10 cellular contexts compared by ENCODE assay signal in the genomic region with DNA sequence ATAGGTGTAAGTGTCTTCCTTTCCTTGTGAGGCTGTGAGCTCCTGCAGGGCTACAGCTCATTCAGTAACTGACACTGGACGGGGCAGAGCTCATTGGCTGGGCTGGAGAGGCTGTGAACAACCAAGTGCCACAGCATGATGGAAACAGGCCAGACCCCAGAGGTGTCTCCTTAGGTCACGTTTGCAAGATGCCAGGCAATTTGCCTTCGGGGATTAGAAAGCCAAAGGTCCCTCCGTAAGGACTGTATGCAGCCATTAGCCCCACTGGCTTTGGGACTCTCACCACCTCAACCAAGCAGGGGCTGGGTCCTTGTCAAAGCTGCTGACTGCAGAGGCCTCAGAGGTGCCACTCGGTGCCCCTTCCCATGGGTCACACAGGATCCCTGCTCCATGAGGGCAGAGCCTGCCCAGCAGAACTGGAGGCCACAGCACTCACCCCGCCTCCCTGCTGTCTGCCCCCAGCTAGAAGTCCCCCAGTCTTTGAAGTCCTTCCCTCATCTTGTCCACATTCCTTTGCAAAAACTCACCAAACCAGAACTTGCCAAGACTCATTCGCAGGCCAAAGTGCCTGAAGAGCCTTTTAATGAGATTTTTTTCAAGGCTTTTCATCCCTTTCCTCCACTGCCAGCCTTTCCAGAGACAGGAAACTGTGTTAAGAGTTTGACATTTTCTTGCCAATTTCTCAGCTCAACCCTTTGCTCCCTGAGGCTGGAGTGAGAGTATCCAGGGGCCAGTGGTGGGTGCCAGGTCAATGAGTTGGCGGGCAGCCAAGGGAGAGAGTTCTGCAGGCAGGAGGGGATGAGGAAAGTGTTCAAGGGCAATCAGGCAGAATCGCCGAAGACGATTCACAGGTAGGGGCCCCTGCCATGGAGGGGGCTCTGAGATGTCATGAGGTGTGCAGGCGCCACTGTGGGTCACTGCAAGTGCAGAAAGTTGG. TPM values are rescaled to one million over a fixed set of nuclear protein-coding genes. Genes with fewer than 3 reads are reported as not detected.
DNase-seq lines count a peak whose midpoint lies in the region; ATAC-seq and TF ChIP-seq lines count a peak whose summit lies in the region.
"Had no signal": no experiment of that assay in that cellular context is flagged by ENCODE, and none has a peak within 500 bp of the region (broad histone marks: within the 10 kb centered on the region; RNA-seq: fewer than 3 reads in every experiment).

No MANE protein-coding gene starts in this region.

- H3K9me3 ChIP-seq in mesenchymal stem cell (ENCODE audit: control insufficient read depth, low read length), result no peaks in the 10 kb centered on the region
- H3K9me3 ChIP-seq in CD8-positive, alpha-beta T cell (ENCODE audit: low read length), result no peaks in the 10 kb centered on the region

- H3K27ac Mint-ChIP-seq in endothelial cell (ENCODE audit: unreplicated experiment), result peak overlapping the region; percentile 64
- no peak overlapping the region for H3K27ac Mint-ChIP-seq in CD8-positive, alpha-beta T cell
- H3K27ac Mint-ChIP-seq: activated naive CD8-positive, alpha-beta T cell treated with anti-CD3 and anti-CD28 coated beads, Interleukin-2, amount 10 ng/mL, durations not matched to agents 7 days and 5 days; natural killer cell had no signal

- H2BK15ac ChIP-seq in mesenchymal stem cell (ENCODE audit: low read depth, poor library complexity, severe bottlenecking), result no peak overlapping the region

- no peaks in the 10 kb centered on the region for H3K27me3 ChIP-seq in mesenchymal stem cell (ENCODE audit: control insufficient read depth in 1 of 2, insufficient read depth in 1 of 2, low read length in 2 of 2)
- no peaks in the 10 kb centered on the region for H3K27me3 ChIP-seq in CD8-positive, alpha-beta T cell (ENCODE audit: insufficient read depth, low read length)

- peak overlapping the region; percentile 93 for H3K27ac ChIP-seq in mesenchymal stem cell (ENCODE audit: low read length, poor library complexity, severe bottlenecking)
- no peak overlapping the region for H3K27ac ChIP-seq in CD8-positive, alpha-beta T cell (ENCODE audit: low read depth, low read length)

- H3K4ac ChIP-seq in mesenchymal stem cell (ENCODE audit: low read depth in 1 of 2, low read length in 2 of 2), result peak overlapping the region; percentile 5 to 33

- peak overlapping the region in 1 of 2 experiments; percentile 79 for H2BK12ac ChIP-seq in mesenchymal stem cell (ENCODE audit: low read length in 2 of 2)

- CTCF ChIA-PET in CD8-positive, alpha-beta T cell (lab: Charles Lee), result interaction anchor here (1.1 to 1.7 kb wide), 2 partner anchors 28 to 145 kb away, joined by 3 to 5 read pairs; no protein-coding TSS in a partner anchor

- TF ChIP-seq CTCF in endothelial cell (IDR thresholded peaks at IDR 0.05; ENCODE audit: unreplicated experiment), result no peak
- no peak for TF ChIP-seq CTCF in CD8-positive, alpha-beta T cell (IDR thresholded peaks at IDR 0.05)

- H3K4me3 Mint-ChIP-seq in endothelial cell (ENCODE audit: unreplicated experiment), result peak overlapping the region; percentile 31
- H3K4me3 Mint-ChIP-seq in CD8-positive, alpha-beta T cell, result no peak overlapping the region
- H3K4me3 Mint-ChIP-seq: activated naive CD8-positive, alpha-beta T cell treated with anti-CD3 and anti-CD28 coated beads, Interleukin-2, amount 10 ng/mL, durations not matched to agents 7 days and 5 days; natural killer cell had no signal

- peak overlapping the region; percentile 58 for H4K91ac ChIP-seq in mesenchymal stem cell (ENCODE audit: low read length)

- H4K8ac ChIP-seq in mesenchymal stem cell (ENCODE audit: low read length), result peak overlapping the region; percentile 70

- peaks cover 62 to 75% of the 10 kb centered on the region in 2 experiments for H3K36me3 ChIP-seq in mesenchymal stem cell (ENCODE audit: control insufficient read depth in 1 of 2, insufficient read depth in 2 of 2, low read depth in 1 of 2, low read length in 2 of 2)
- no peaks in the 10 kb centered on the region for H3K36me3 ChIP-seq in CD8-positive, alpha-beta T cell (ENCODE audit: insufficient read depth, low read length)

- POLR2A ChIA-PET in CD8-positive, alpha-beta T cell (lab: Charles Lee), result no interaction called here

- peak overlapping the region in 1 of 2 experiments; percentile 35 for H3K4me3 ChIP-seq in mesenchymal stem cell (ENCODE audit: insufficient read depth in 1 of 2, low read depth in 1 of 2, low read length in 2 of 2)
- H3K4me3 ChIP-seq in CD8-positive, alpha-beta T cell (ENCODE audit: low read depth, low read length), result no peak overlapping the region

- H3K36me3 Mint-ChIP-seq in endothelial cell (ENCODE audit: low read depth, unreplicated experiment), result peaks cover 31% of the 10 kb centered on the region
- H3K36me3 Mint-ChIP-seq in CD8-positive, alpha-beta T cell, result no peaks in the 10 kb centered on the region
- H3K36me3 Mint-ChIP-seq: activated naive CD8-positive, alpha-beta T cell treated with anti-CD3 and anti-CD28 coated beads, Interleukin-2, amount 10 ng/mL, durations not matched to agents 7 days and 5 days; natural killer cell had no signal

- H3K27me3 Mint-ChIP-seq in endothelial cell (ENCODE audit: unreplicated experiment), result peaks cover 7% of the 10 kb centered on the region
- no peaks in the 10 kb centered on the region for H3K27me3 Mint-ChIP-seq in CD8-positive, alpha-beta T cell (ENCODE audit: low read depth)
- H3K27me3 Mint-ChIP-seq: activated naive CD8-positive, alpha-beta T cell treated with anti-CD3 and anti-CD28 coated beads, Interleukin-2, amount 10 ng/mL, durations not matched to agents 7 days and 5 days had no signal

- no peak overlapping the region for H3K9ac ChIP-seq in mesenchymal stem cell (ENCODE audit: low read length)

- H2BK5ac ChIP-seq in mesenchymal stem cell (ENCODE audit: low read depth, low read length, poor library complexity, severe bottlenecking), result peak overlapping the region; percentile 67

- H2BK120ac ChIP-seq in mesenchymal stem cell (ENCODE audit: low read depth, low read length), result peak overlapping the region; percentile 24

- H3K14ac ChIP-seq in mesenchymal stem cell (ENCODE audit: low read length in 2 of 2), result no peak overlapping the region

- peaks cover 77% of the 10 kb centered on the region for H3K4me1 ChIP-seq in mesenchymal stem cell (ENCODE audit: control insufficient read depth, insufficient read depth, low read depth, low read length)
- no peaks in the 10 kb centered on the region for H3K4me1 ChIP-seq in CD8-positive, alpha-beta T cell (ENCODE audit: insufficient read depth, low read length)

- intact Hi-C loops in Right ventricle myocardium inferior (cut with DNase I), result loop anchor here (2.0 kb wide), 1 partner anchor 31 kb away; no protein-coding TSS in a partner anchor
- intact Hi-C loops in cardiac septum (cut with DNase I), result no loop called here
- intact Hi-C loops in CD8-positive, alpha-beta T cell (cut with DNase I, micrococcal nuclease), result no loop called here

- H3K23ac ChIP-seq in mesenchymal stem cell (ENCODE audit: low read length in 2 of 2), result no peak overlapping the region

- no peak overlapping the region for H2AFZ ChIP-seq in mesenchymal stem cell (ENCODE audit: low read depth, low read length)

- peaks cover 30% of the 10 kb centered on the region for H3K79me1 ChIP-seq in mesenchymal stem cell (replicated peaks; ENCODE audit: low read length, poor library complexity, severe bottlenecking)

- peak overlapping the region; percentile 94 for H2AK5ac ChIP-seq in mesenchymal stem cell (ENCODE audit: low read length, severe bottlenecking)

- peak overlapping the region; percentile 69 to 80 for H3K18ac ChIP-seq in mesenchymal stem cell (ENCODE audit: low read depth in 1 of 2, low read length in 2 of 2)

- peaks cover 9% of the 10 kb centered on the region for H3K4me1 Mint-ChIP-seq in endothelial cell (ENCODE audit: unreplicated experiment)
- no peaks in the 10 kb centered on the region for H3K4me1 Mint-ChIP-seq in CD8-positive, alpha-beta T cell (ENCODE audit: low read depth)
- H3K4me1 Mint-ChIP-seq: activated naive CD8-positive, alpha-beta T cell treated with anti-CD3 and anti-CD28 coated beads, Interleukin-2, amount 10 ng/mL, durations not matched to agents 7 days and 5 days; natural killer cell had no signal

- H3K4me2 ChIP-seq in mesenchymal stem cell (ENCODE audit: low read length, poor library complexity, severe bottlenecking), result no peak overlapping the region

- no peaks in the 10 kb centered on the region for H3K9me3 Mint-ChIP-seq in endothelial cell (ENCODE audit: unreplicated experiment)
- no peaks in the 10 kb centered on the region for H3K9me3 Mint-ChIP-seq in CD8-positive, alpha-beta T cell
- H3K9me3 Mint-ChIP-seq: activated naive CD8-positive, alpha-beta T cell treated with anti-CD3 and anti-CD28 coated beads, Interleukin-2, amount 10 ng/mL, durations not matched to agents 7 days and 5 days; natural killer cell had no signal

- ATAC-seq in Right ventricle myocardium inferior (peak; percentile 31), HG02763 (IDR thresholded peaks at IDR 0.05; ENCODE audit: unreplicated experiment) (no peak), GM21786 (IDR thresholded peaks at IDR 0.05; ENCODE audit: unreplicated experiment) (no peak)
- no peak for ATAC-seq in CD8-positive, alpha-beta T cell
- ATAC-seq: natural killer cell had no signal

- DNase-seq in Right ventricle myocardium inferior (ENCODE audit: missing footprints) (peak; percentile 54), cardiac septum (ENCODE audit: low spot score) (no peak), endothelial cell (ENCODE audit: low spot score) (no peak), mesenchymal stem cell (peak; percentile 88)
- DNase-seq in CD8-positive, alpha-beta T cell, result no peak
- no peak for DNase-seq in activated CD4-positive, alpha-beta T cell treated with anti-CD3 and anti-CD28 coated beads, Interleukin-2, amount 50 U/mL, for 4 hours
- DNase-seq: activated naive CD8-positive, alpha-beta T cell treated with anti-CD3 and anti-CD28 coated beads, Interleukin-2, amount 10 ng/mL, durations not matched to agents 7 days and 5 days; natural killer cell had no signal

- WGBS in mesenchymal stem cell, result 54% methylated on average over 11 of the region's 12 CpGs

RNA-seq across cellular contexts. Expression of a gene that starts 39.7 kb away (rescaled TPM):
- 22.0 TPM for total RNA-seq in Right ventricle myocardium inferior
- 29.0 TPM for total RNA-seq in cardiac septum
- total RNA-seq in endothelial cell (ENCODE audit: unreplicated experiment), result 28.5 TPM
- 25.1 TPM for polyA plus RNA-seq in mesenchymal stem cell (2013, experiment 1 of 2)
- 24.0 TPM for polyA plus RNA-seq in mesenchymal stem cell (2013, experiment 2 of 2)
- 10 to 100 TPM; 14.7 to 15.2 TPM for total RNA-seq in CD8-positive, alpha-beta T cell

Comparison
In these comparisons a context has a peak if more than half of its experiments do, and no peak if none do; other contexts are left out.
1. DNase-seq: peak in Right ventricle myocardium inferior (single experiment) and mesenchymal stem cell (single experiment); none in cardiac septum (single experiment), endothelial cell (single experiment), CD8-positive, alpha-beta T cell (0 of 7) and activated CD4-positive, alpha-beta T cell treated with anti-CD3 and anti-CD28 coated beads, Interleukin-2, amount 50 U/mL, for 4 hours (0 of 2).